In the genomic region with DNA sequence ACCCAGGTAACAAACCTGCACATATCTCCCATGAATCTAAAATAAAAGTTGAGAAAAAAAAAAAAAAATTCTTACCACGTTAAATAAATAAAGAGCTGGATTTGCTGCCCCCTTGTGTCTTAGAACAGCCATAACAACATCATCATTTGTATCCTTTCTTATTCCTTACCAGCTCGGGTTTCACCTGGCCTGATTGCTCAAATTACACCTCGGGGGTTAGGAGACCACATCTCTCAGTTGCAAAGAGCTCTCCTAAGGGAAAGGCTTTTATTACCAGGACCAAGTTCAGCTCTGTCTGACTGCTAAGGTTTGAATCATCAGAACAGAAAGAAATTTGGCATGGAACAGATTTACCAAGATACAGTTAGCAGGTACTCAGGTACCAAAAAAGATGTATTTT, we compare ENCODE assay signal across 8 cellular contexts. TPM values are rescaled to one million over a fixed set of nuclear protein-coding genes. Genes with fewer than 3 reads are reported as not detected.
DNase-seq lines count a peak whose midpoint lies in the region; ATAC-seq and TF ChIP-seq lines count a peak whose summit lies in the region.

No MANE protein-coding gene starts in this region.

- H3K9me3 ChIP-seq in HUES64 (ENCODE audit: insufficient read depth, low read depth, low read length) (no peaks in the 10 kb centered on the region), prostate gland (no peaks in the 10 kb centered on the region)

- 0% methylated on average over 3 of the region's 3 CpGs for WGBS in HUES64
- 0% methylated on average over 3 of the region's 3 CpGs for WGBS in prostate gland

- H3K27me3 ChIP-seq in HUES64 (ENCODE audit: insufficient read depth, low read length): no peaks in the 10 kb centered on the region
- no peaks in the 10 kb centered on the region for H3K27me3 ChIP-seq in prostate gland (replicated peaks; ENCODE audit: insufficient read depth)

- H3K4me3 ChIP-seq in HUES64 (ENCODE audit: low read length): peak overlapping the region; percentile 1; the same call in 1 of the 2 replicates
- no peak overlapping the region for H3K4me3 ChIP-seq in prostate gland

- peak overlapping the region; percentile 50; the same call in 1 of the 2 replicates for H3K27ac ChIP-seq in HUES64 (ENCODE audit: low read depth, low read length)
- no peak overlapping the region for H3K27ac ChIP-seq in prostate gland

- H3K4me3 Mint-ChIP-seq in activated T-cell treated with anti-CD3 and anti-CD28 coated beads, Interleukin-2, amount 50 U/mL, for 72 hours: no peak overlapping the region

- no peak for TF ChIP-seq POLR2A in prostate gland (IDR thresholded peaks at IDR 0.05)

- no peak overlapping the region for H3K27ac Mint-ChIP-seq in activated T-cell treated with anti-CD3 and anti-CD28 coated beads, Interleukin-2, amount 50 U/mL, for 72 hours

- peaks cover 10% of the 10 kb centered on the region for H3K27me3 Mint-ChIP-seq in activated T-cell treated with anti-CD3 and anti-CD28 coated beads, Interleukin-2, amount 50 U/mL, for 72 hours (ENCODE audit: low read depth)

- H3K36me3 ChIP-seq in HUES64 (ENCODE audit: insufficient read depth, low read length) (peaks cover 34% of the 10 kb centered on the region), prostate gland (no peaks in the 10 kb centered on the region)

- H3K4me1 ChIP-seq in HUES64 (ENCODE audit: insufficient read depth, low read length): peaks cover 49% of the 10 kb centered on the region
- no peaks in the 10 kb centered on the region for H3K4me1 ChIP-seq in prostate gland (replicated peaks)

- TF ChIP-seq CTCF in prostate gland (IDR thresholded peaks at IDR 0.05): peak in 3 of 4 experiments; percentile 68 to 77 (median 77)

- no peaks in the 10 kb centered on the region for H3K9me3 Mint-ChIP-seq in activated T-cell treated with anti-CD3 and anti-CD28 coated beads, Interleukin-2, amount 50 U/mL, for 72 hours

- no peak overlapping the region for H3K9ac ChIP-seq in HUES64 (ENCODE audit: low read depth, low read length)

- H3K36me3 Mint-ChIP-seq in activated T-cell treated with anti-CD3 and anti-CD28 coated beads, Interleukin-2, amount 50 U/mL, for 72 hours (ENCODE audit: insufficient read depth in 2 of 2): no peaks in the 10 kb centered on the region

- ATAC-seq in activated T-cell treated with anti-CD3 and anti-CD28 coated beads, Interleukin-2, amount 50 U/mL, for 72 hours (replicated peaks in 1 of 2): peak; percentile 58 to 60
- ATAC-seq in HG02870 (IDR thresholded peaks at IDR 0.05; ENCODE audit: unreplicated experiment) (no peak), HG02588 (IDR thresholded peaks at IDR 0.05; ENCODE audit: unreplicated experiment) (no peak)

- intact Hi-C loops in prostate gland (cut with DNase I): loop anchor here (10.0 kb wide), 1 partner anchor 550 kb away; a partner anchor contains a TSS

- DNase-seq in DMS153 treated with DMSO at 0.1 percent for 48 hours (lab: John Stamatoyannopoulos, UW; ENCODE audit: unreplicated experiment) (peak; percentile 48), NCI-H82 (lab: John Stamatoyannopoulos, UW) (peak; percentile 84), glomerular endothelial cell (ENCODE audit: extremely low read depth, low read depth, low spot score) (peak; percentile 4), prostate gland (ENCODE audit: low spot score) (peak; percentile 54)
- peak; percentile 25 to 43 for DNase-seq in activated T-cell treated with anti-CD3 and anti-CD28 coated beads, Interleukin-2, amount 50 U/mL, for 72 hours

- H3K4me1 Mint-ChIP-seq in activated T-cell treated with anti-CD3 and anti-CD28 coated beads, Interleukin-2, amount 50 U/mL, for 72 hours (ENCODE audit: low read depth): peaks cover 5% of the 10 kb centered on the region

RNA-seq across cellular contexts. Expression of a gene that starts 25.8 kb away (rescaled TPM):
- polyA plus RNA-seq in HUES64 (2013, experiment 1 of 2): 38.1 TPM
- polyA plus RNA-seq in HUES64 (2013, experiment 2 of 2): 41.1 TPM
- 10 to 100 TPM; 32.0 to 35.9 TPM for total RNA-seq in activated T-cell treated with anti-CD3 and anti-CD28 coated beads, Interleukin-2, amount 50 U/mL, for 72 hours
- total RNA-seq in glomerular endothelial cell (14.7 and 19.3 TPM in 2 replicates), prostate gland (10 to 100 TPM; 27.5 to 57.9 TPM)

RNA-seq across cellular contexts. Expression of a gene that starts 32.1 kb away (rescaled TPM):
- polyA plus RNA-seq in HUES64 (2013, experiment 1 of 2): 3.5 TPM
- 2.3 TPM for polyA plus RNA-seq in HUES64 (2013, experiment 2 of 2)
- total RNA-seq in activated T-cell treated with anti-CD3 and anti-CD28 coated beads, Interleukin-2, amount 50 U/mL, for 72 hours: not detected
- total RNA-seq in glomerular endothelial cell (not detected in 2 replicates), prostate gland (not detected)

Comparison
In these comparisons a context has a peak if more than half of its experiments do, and no peak if none do; other contexts are left out.
1. DNase-seq: peak in every context shown above with its lines; median percentile 84 in NCI-H82; 54 in prostate gland; 48 in DMS153 treated with DMSO at 0.1 percent for 48 hours; 34 in activated T-cell treated with anti-CD3 and anti-CD28 coated beads, Interleukin-2, amount 50 U/mL, for 72 hours; 4 in glomerular endothelial cell.
2. ATAC-seq: peak in activated T-cell treated with anti-CD3 and anti-CD28 coated beads, Interleukin-2, amount 50 U/mL, for 72 hours (2 of 2); none in HG02870 (single experiment) and HG02588 (single experiment).